ENCODE assay signal across 21 cellular contexts in genomic region chr2:238518828-238519186, GRCh38.
A peak's percentile ranks its signal among the peaks of the same experiment; 100 is the strongest.
DNase-seq lines count a peak whose midpoint lies in the region; FAIRE-seq and TF ChIP-seq lines count a peak whose summit lies in the region.
"Had no signal": no experiment of that assay in that cellular context is flagged by ENCODE, and none has a peak within 500 bp of the region (broad histone marks: within the 10 kb centered on the region; RNA-seq: fewer than 3 reads in every experiment).

No MANE protein-coding gene starts in this region.

- peak overlapping the region; percentile 45 for H3K9ac ChIP-seq in adipocyte (ENCODE audit: low read length)
- no peak overlapping the region for H3K9ac ChIP-seq in kidney (ENCODE audit: low read length in 2 of 2)
- H3K9ac ChIP-seq: KMS-11 had no signal

- H3K36me3 ChIP-seq in BJ (ENCODE audit: control insufficient read depth, insufficient read depth, low read length) (no peaks in the 10 kb centered on the region), adipocyte (ENCODE audit: control insufficient read depth, insufficient read depth, low read length, severe bottlenecking) (no peaks in the 10 kb centered on the region), kidney (ENCODE audit: control insufficient read depth in 1 of 2, insufficient read depth in 2 of 2, low read length in 2 of 2) (no peaks in the 10 kb centered on the region)
- H3K36me3 ChIP-seq: BE2C had no signal

- H3K4me1 ChIP-seq in adipocyte (ENCODE audit: control insufficient read depth, insufficient read depth, low read length) (peaks cover 36% of the 10 kb centered on the region), kidney (ENCODE audit: control insufficient read depth in 1 of 2, insufficient read depth in 1 of 2, low read depth in 1 of 2, low read length in 2 of 2) (no peaks in the 10 kb centered on the region)
- H3K4me1 ChIP-seq: BE2C had no signal

- in situ Hi-C loops in GM13977 (cut with MboI; ENCODE audit: low pct_unique_long_range_greater_than_20kb, low sequenced_read_pairs, unreplicated experiment): no loop called here

- TF ChIP-seq CTCF in BJ (IDR thresholded peaks at IDR 0.05; ENCODE audit: insufficient read depth, low read depth, low read length) (no peak), kidney (IDR thresholded peaks at IDR 0.05; ENCODE audit: borderline replicate concordance, extremely low read depth, insufficient read depth) (no peak), type B pancreatic cell (conservative IDR thresholded peaks at IDR 0.05) (no peak), GM13977 (IDR thresholded peaks at IDR 0.05; ENCODE audit: extremely low read depth, insufficient read depth, missing control alignments) (no peak)

- DNase-seq in BJ (ENCODE audit: low read depth) (no peak), adipocyte (ENCODE audit: low read depth) (no peak), kidney (peak; percentile 43), GM03348 (ENCODE audit: low spot score) (no peak), superior temporal gyrus (ENCODE audit: extremely low spot score) (no peak), type B pancreatic cell (ENCODE audit: extremely low spot score, unreplicated experiment) (no peak), GM13977 (ENCODE audit: low spot score) (no peak)
- DNase-seq: ACHN; BE2C; CD4-positive, alpha-beta memory T cell; DMS153; MV-4-11; NCI-H1694 treated with DMSO at 0.1 percent for 48 hours; NCI-H510A; NCI-H748 treated with DMSO at 0.1 percent for 48 hours; OCI-M1; SHP77 had no signal

- peaks cover 12% of the 10 kb centered on the region for H3K4me1 Mint-ChIP-seq in type B pancreatic cell (ENCODE audit: unreplicated experiment)
- H3K4me1 Mint-ChIP-seq: CD4-positive, alpha-beta memory T cell had no signal

- H3K27ac ChIP-seq in kidney (ENCODE audit: low read depth in 2 of 2, low read length in 2 of 2): no peak overlapping the region
- H3K27ac ChIP-seq: KMS-11, SK-N-MC had no signal

- no peaks in the 10 kb centered on the region for H3K27me3 ChIP-seq in BJ (ENCODE audit: control insufficient read depth, insufficient read depth, low read length)
- no peaks in the 10 kb centered on the region for H3K27me3 ChIP-seq in adipocyte (replicated peaks; ENCODE audit: control insufficient read depth, insufficient read depth, low read length)
- H3K27me3 ChIP-seq: BE2C had no signal

- CTCF ChIA-PET in BJ (lab: Yijun Ruan, JAX): interaction anchor here (1.2 to 7.7 kb wide), 4 partner anchors 15 to 267 kb away, joined by 4 to 60 read pairs (median 4); no protein-coding TSS in a partner anchor

- POLR2A ChIA-PET in BJ (lab: Charles Lee): interaction anchor here (1.0 kb wide), 1 partner anchor 269 kb away, joined by 4 read pairs; no protein-coding TSS in a partner anchor

- H3K9me3 ChIP-seq in adipocyte (ENCODE audit: control insufficient read depth, low read length): peaks cover 17% of the 10 kb centered on the region
- peaks cover 4 to 13% of the 10 kb centered on the region in 2 donors for H3K9me3 ChIP-seq in kidney (ENCODE audit: control insufficient read depth in 1 of 2, low read length in 2 of 2)
- H3K9me3 ChIP-seq: BE2C had no signal

- no peak overlapping the region for H3K27ac Mint-ChIP-seq in type B pancreatic cell
- H3K27ac Mint-ChIP-seq: CD4-positive, alpha-beta memory T cell had no signal

- FAIRE-seq in kidney (lab: Jason Lieb, UNC): no peak
- FAIRE-seq: GM12892, H54 had no signal

- H3K9me3 Mint-ChIP-seq in type B pancreatic cell: peaks cover 5% of the 10 kb centered on the region

- peak overlapping the region; percentile 4 for H3K4me3 ChIP-seq in BJ (ENCODE audit: low read depth, low read length)
- peak overlapping the region; percentile 39 for H3K4me3 ChIP-seq in adipocyte (ENCODE audit: low read length)
- H3K4me3 ChIP-seq in kidney (ENCODE audit: low read length in 2 of 2): no peak overlapping the region
- H3K4me3 ChIP-seq: SK-N-MC had no signal

- H3K36me3 Mint-ChIP-seq in type B pancreatic cell: peaks cover 3% of the 10 kb centered on the region

- intact Hi-C loops in kidney (cut with DNase I): no loop called here

- H3K27me3 Mint-ChIP-seq in type B pancreatic cell: no peaks in the 10 kb centered on the region

- no peak overlapping the region for H3K4me3 Mint-ChIP-seq in type B pancreatic cell
- H3K4me3 Mint-ChIP-seq: CD4-positive, alpha-beta memory T cell had no signal

Comparison
In these comparisons a context has a peak if more than half of its experiments do, and no peak if none do; other contexts are left out.
1. H3K4me3 ChIP-seq: peak in BJ (single experiment) and adipocyte (single experiment); none in kidney (0 of 2).